In the genomic region with DNA sequence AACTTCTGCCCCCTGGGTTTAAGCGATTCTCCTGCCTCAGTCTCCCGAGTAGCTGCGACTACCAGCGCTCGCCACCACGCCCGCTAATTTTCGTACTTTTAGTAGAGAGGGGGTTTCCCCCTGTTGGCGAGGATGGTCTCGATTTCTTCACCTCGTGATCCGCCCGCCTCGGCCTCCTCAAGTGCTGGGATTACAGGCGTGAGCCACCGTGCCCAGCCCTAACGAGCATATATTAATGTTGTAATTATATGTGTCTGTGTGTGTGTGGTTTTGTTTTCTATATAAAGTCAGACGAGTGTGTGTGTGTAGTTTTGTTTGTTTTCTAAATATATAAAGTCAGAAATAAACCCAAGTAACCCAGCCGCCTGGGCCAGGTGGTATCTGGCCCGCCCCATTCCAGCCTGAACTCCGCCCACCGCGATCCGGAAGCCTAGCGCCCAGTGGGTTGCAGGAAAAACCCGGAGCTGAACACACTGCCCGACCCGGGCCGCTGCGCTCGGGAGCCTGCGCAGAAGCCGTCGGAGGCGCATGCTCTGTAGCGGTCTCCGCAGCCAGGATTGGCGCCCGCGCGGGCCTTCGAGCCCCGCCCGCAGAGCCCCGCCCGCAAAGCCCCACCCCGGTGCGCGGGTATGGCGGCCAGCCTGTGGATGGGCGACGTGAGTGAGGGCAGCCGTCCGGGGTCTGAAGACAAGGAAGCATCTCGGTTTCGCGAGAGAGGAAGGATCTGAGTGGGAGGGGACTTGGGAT, we compare ENCODE assay signal across 8 cellular contexts. TPM values are rescaled to one million over a fixed set of nuclear protein-coding genes. Genes with fewer than 3 reads are reported as not detected.
DNase-seq lines count a peak whose midpoint lies in the region; ATAC-seq and TF ChIP-seq lines count a peak whose summit lies in the region.

Gene TRNAU1AP (plus strand): TSS at position 604 of the 747 bp plus-strand sequence. CDS start 26 bp downstream, at position 630.

- ATAC-seq in HG02623 (IDR thresholded peaks at IDR 0.05; ENCODE audit: unreplicated experiment), result peak; percentile 85
- ATAC-seq in activated naive CD4-positive, alpha-beta T cell treated with anti-CD3 and anti-CD28 coated beads, Interleukin-2, amount 50 U/mL, for 72 hours, result peak; percentile 89 to 94

- H3K4me3 ChIP-seq in suprapubic skin, result peak within 1 kb of the TSS; percentile 82

- no peak for TF ChIP-seq EP300 in suprapubic skin (IDR thresholded peaks at IDR 0.05)

- DNase-seq in GM10266 (ENCODE audit: extremely low spot score) (peak; percentile 96), NCI-H1105 (lab: John Stamatoyannopoulos, UW) (peak; percentile 99), SKM-1 (lab: John Stamatoyannopoulos, UW; ENCODE audit: unreplicated experiment) (peak; percentile 91), glomerular endothelial cell (ENCODE audit: extremely low read depth, low read depth, low spot score) (peak; percentile 65), occipital lobe (lab: John Stamatoyannopoulos, UW) (peak; percentile 92), suprapubic skin (ENCODE audit: low spot score in 2 of 2) (peak; percentile 97 to 98)
- DNase-seq in activated naive CD4-positive, alpha-beta T cell treated with anti-CD3 and anti-CD28 coated beads, Interleukin-2, amount 50 U/mL, for 72 hours (ENCODE audit: low spot score in 2 of 2), result peak; percentile 98 to 99

- H3K9me3 ChIP-seq in suprapubic skin, result no peaks in the 10 kb centered on the region

- peaks cover 27% of the 10 kb centered on the region for H3K36me3 ChIP-seq in suprapubic skin

- peak within 1 kb of the TSS; percentile 97 to 99 for H3K27ac Mint-ChIP-seq in activated naive CD4-positive, alpha-beta T cell treated with anti-CD3 and anti-CD28 coated beads, Interleukin-2, amount 50 U/mL, for 72 hours

- peaks cover 15% of the 10 kb centered on the region for H3K4me1 ChIP-seq in suprapubic skin

- no peaks in the 10 kb centered on the region for H3K27me3 ChIP-seq in suprapubic skin

- TF ChIP-seq CTCF in GM10266 (IDR thresholded peaks at IDR 0.05; ENCODE audit: control insufficient read depth, insufficient read depth, low read depth, missing control alignments) (no peak), suprapubic skin (IDR thresholded peaks at IDR 0.05) (no peak)

- peaks cover 13 to 24% of the 10 kb centered on the region in 2 donors for H3K36me3 Mint-ChIP-seq in activated naive CD4-positive, alpha-beta T cell treated with anti-CD3 and anti-CD28 coated beads, Interleukin-2, amount 50 U/mL, for 72 hours

- under 1% methylated on average over 37 of the region's 57 CpGs for WGBS in suprapubic skin

- peak; percentile 30 to 48 for TF ChIP-seq POLR2A in suprapubic skin (IDR thresholded peaks at IDR 0.05)

- H3K9me3 Mint-ChIP-seq in activated naive CD4-positive, alpha-beta T cell treated with anti-CD3 and anti-CD28 coated beads, Interleukin-2, amount 50 U/mL, for 72 hours, result no peaks in the 10 kb centered on the region

- H3K27ac ChIP-seq in suprapubic skin, result peak within 1 kb of the TSS; percentile 79

RNA-seq across cellular contexts. Expression of gene TRNAU1AP, which starts in this region (rescaled TPM):
- total RNA-seq in activated naive CD4-positive, alpha-beta T cell treated with anti-CD3 and anti-CD28 coated beads, Interleukin-2, amount 50 U/mL, for 72 hours, result 10 to 100 TPM; 64.8 to 73.4 TPM
- total RNA-seq in glomerular endothelial cell (16.7 and 23.6 TPM in 2 replicates), occipital lobe (39.8 TPM), suprapubic skin (10 to 100 TPM; 17.6 to 36.7 (median 21.5) TPM)

Comparison
In these comparisons a context has a peak if more than half of its experiments do, and no peak if none do; other contexts are left out.
1. Peak in every context shown above with its lines: DNase-seq, ATAC-seq, H3K4me3 ChIP-seq and H3K27ac ChIP-seq.